Comparison of ENCODE assay signal across 1 cellular context in genomic region chr2:173963817-173964564, GRCh38.
A peak's percentile ranks its signal among the peaks of the same experiment; 100 is the strongest.
TF ChIP-seq lines count a peak whose summit lies in the region.

No MANE protein-coding gene starts in this region.

TF ChIP-seq in GM12878, 131 proteins besides CTCF, POLR2A, EP300 and RAD21 (continued from another document and continues in another):
- TF ChIP-seq USF2 (IDR thresholded peaks at IDR 0.05; ENCODE audit: borderline replicate concordance, low read depth, low read length): no peak
- 0 out of 2 replicates have a peak, but pooled peaks have one; percentile 64 for TF ChIP-seq ZNF217 (IDR thresholded peaks at IDR 0.05)
- TF ChIP-seq NBN (IDR thresholded peaks at IDR 0.05): 0 out of 2 replicates have a peak, but pooled peaks have one; percentile 28
- TF ChIP-seq NR2C1 (IDR thresholded peaks at IDR 0.05): peak; percentile 29; the same call in 1 of the 2 replicates
- TF ChIP-seq BHLHE40 (IDR thresholded peaks at IDR 0.05; ENCODE audit: borderline replicate concordance in 1 of 2, low read depth in 2 of 2, low read length in 1 of 2): peak; percentile 18 to 84; a peak in 2 of 4 replicates
- no peak for TF ChIP-seq SIX5 (IDR thresholded peaks at IDR 0.05; ENCODE audit: low read depth, low read length, severe bottlenecking)
- no peak for TF ChIP-seq ZNF384 (IDR thresholded peaks at IDR 0.05; ENCODE audit: borderline replicate concordance, low read depth, low read length)
- TF ChIP-seq IRF5 (IDR thresholded peaks at IDR 0.05; ENCODE audit: borderline replicate concordance): no peak
- TF ChIP-seq PRDM15 (CRISPR knock-in tag; IDR thresholded peaks at IDR 0.05): no peak
- no peak for TF ChIP-seq EED (IDR thresholded peaks at IDR 0.05; ENCODE audit: low read depth)
- no peak for TF ChIP-seq ZZZ3 (IDR thresholded peaks at IDR 0.05; ENCODE audit: control insufficient read depth, insufficient read length, low read depth)
- TF ChIP-seq E4F1 (IDR thresholded peaks at IDR 0.05; ENCODE audit: borderline replicate concordance, partially characterized antibody): no peak
- TF ChIP-seq KDM1A (IDR thresholded peaks at IDR 0.05; ENCODE audit: borderline replicate concordance): no peak
- peak; percentile 70 for TF ChIP-seq NKRF (conservative IDR thresholded peaks at IDR 0.05)
- TF ChIP-seq POLR2AphosphoS5 (IDR thresholded peaks at IDR 0.05; ENCODE audit: low read length): peak; percentile 84
- no peak for TF ChIP-seq NFIC (IDR thresholded peaks at IDR 0.05; ENCODE audit: low read depth, low read length)
- TF ChIP-seq TARDBP (IDR thresholded peaks at IDR 0.05; ENCODE audit: borderline replicate concordance): no peak
- 0 out of 4 replicates have a peak, but pooled peaks of 1 of the 2 experiments have one; percentile 22 for TF ChIP-seq ETV6 (conservative IDR thresholded peaks at IDR 0.05 in 1 of 2, IDR thresholded peaks at IDR 0.05 in 1 of 2; ENCODE audit: borderline replicate concordance in 1 of 2, low read depth in 1 of 2)
- TF ChIP-seq CBFB (IDR thresholded peaks at IDR 0.05; ENCODE audit: low read depth): peak; percentile 50; the same call in 1 of the 2 replicates
- peak; percentile 56 for TF ChIP-seq CHD2 (IDR thresholded peaks at IDR 0.05; ENCODE audit: borderline replicate concordance, low read depth, low read length)
- TF ChIP-seq KAT2A (conservative IDR thresholded peaks at IDR 0.05; ENCODE audit: control insufficient read depth, low read depth, low read length): no peak
- peak; percentile 88 for TF ChIP-seq NFXL1 (IDR thresholded peaks at IDR 0.05; ENCODE audit: borderline replicate concordance)
- TF ChIP-seq TAF1 (IDR thresholded peaks at IDR 0.05; ENCODE audit: borderline replicate concordance, low read depth, low read length): peak; percentile 64; the same call in 1 of the 2 replicates
- TF ChIP-seq RCOR1 (conservative IDR thresholded peaks at IDR 0.05; ENCODE audit: low read depth, low read length): no peak
- TF ChIP-seq SMC3 (IDR thresholded peaks at IDR 0.05; ENCODE audit: borderline replicate concordance, low read length): no peak
- TF ChIP-seq MAX (IDR thresholded peaks at IDR 0.05; ENCODE audit: low read depth, low read length): no peak; the same call in 1 of the 2 replicates
- 0 out of 2 replicates have a peak, but pooled peaks have one; percentile 45 for TF ChIP-seq CREB1 (IDR thresholded peaks at IDR 0.05; ENCODE audit: low read depth)
- TF ChIP-seq EZH2 (IDR thresholded peaks at IDR 0.05; ENCODE audit: borderline replicate concordance, control insufficient read depth, low read depth, low read length): no peak
- 0 out of 2 replicates have a peak, but pooled peaks have one; percentile 39 for TF ChIP-seq ZNF24 (IDR thresholded peaks at IDR 0.05)
- peak; percentile 58 for TF ChIP-seq BCL3 (IDR thresholded peaks at IDR 0.05; ENCODE audit: borderline replicate concordance, insufficient read depth, low read depth, low read length, poor library complexity, severe bottlenecking)
- TF ChIP-seq NR2C2 (IDR thresholded peaks at IDR 0.05; ENCODE audit: borderline replicate concordance, control insufficient read depth, insufficient read length, low read depth): no peak
- TF ChIP-seq DPF2 (IDR thresholded peaks at IDR 0.05): peak; percentile 95
- TF ChIP-seq SREBF1 (IDR thresholded peaks at IDR 0.05; ENCODE audit: low read length): no peak
- TF ChIP-seq IKZF1 (conservative IDR thresholded peaks at IDR 0.05): peak; percentile 92
- no peak for TF ChIP-seq PBX3 (IDR thresholded peaks at IDR 0.05; ENCODE audit: insufficient replicate concordance, low read depth, low read length)
- no peak; the same call in 1 of the 2 replicates for TF ChIP-seq TCF3 (IDR thresholded peaks at IDR 0.05; ENCODE audit: borderline replicate concordance, insufficient read depth, low read depth, low read length)
- no peak for TF ChIP-seq ZBTB33 (IDR thresholded peaks at IDR 0.05)
- peak; percentile 96 for TF ChIP-seq GATAD2B (conservative IDR thresholded peaks at IDR 0.05; ENCODE audit: low read depth)
- TF ChIP-seq BACH1 (IDR thresholded peaks at IDR 0.05; ENCODE audit: borderline replicate concordance): peak; percentile 87
- TF ChIP-seq BCL11A (IDR thresholded peaks at IDR 0.05; ENCODE audit: low read depth, low read length): no peak
- TF ChIP-seq TCF12 (IDR thresholded peaks at IDR 0.05; ENCODE audit: low read depth, low read length): no peak
- TF ChIP-seq ZBTB11 (CRISPR knock-in tag; IDR thresholded peaks at IDR 0.05): peak; percentile 81
- no peak for TF ChIP-seq PML (IDR thresholded peaks at IDR 0.05; ENCODE audit: low read length)
